In genomic region chr7:123557016-123557630, GRCh38 we compare ENCODE assay signal across 8 cellular contexts. TPM values are rescaled to one million over a fixed set of nuclear protein-coding genes. Genes with fewer than 3 reads are reported as not detected.
DNase-seq lines count a peak whose midpoint lies in the region; ATAC-seq and TF ChIP-seq lines count a peak whose summit lies in the region.

No MANE protein-coding gene starts in this region.

- H3K23ac ChIP-seq in mesenchymal stem cell (ENCODE audit: low read length in 2 of 2): no peak overlapping the region

- CTCF ChIA-PET in mammary epithelial cell (lab: Charles Lee; ENCODE audit: low non-redundant PET): interaction anchor here (0.5 kb wide), 1 partner anchor 21 kb away, joined by 7 read pairs; no protein-coding TSS in a partner anchor

- DNase-seq in mammary epithelial cell (no peak), mesenchymal stem cell (no peak), germinal center (ENCODE audit: low spot score) (no peak), EL (no peak), NCI-H524 treated with DMSO at 0.1 percent for 48 hours (lab: John Stamatoyannopoulos, UW) (no peak)

- H3K27ac ChIP-seq in mammary epithelial cell (ENCODE audit: insufficient read depth, low read depth, low read length): peak overlapping the region; percentile 95
- peak overlapping the region; percentile 33 for H3K27ac ChIP-seq in mesenchymal stem cell (ENCODE audit: low read length, poor library complexity, severe bottlenecking)

- H2AK5ac ChIP-seq in mesenchymal stem cell (ENCODE audit: low read length, severe bottlenecking): no peak overlapping the region

- H3K9ac ChIP-seq in mammary epithelial cell (ENCODE audit: insufficient read depth, low read length) (peak overlapping the region; percentile 98), mesenchymal stem cell (ENCODE audit: low read length) (peak overlapping the region; percentile 95)

- H2BK120ac ChIP-seq in mesenchymal stem cell (ENCODE audit: low read depth, low read length): peak overlapping the region; percentile 42

- H3K4me1 ChIP-seq in mammary epithelial cell (ENCODE audit: insufficient read depth, low read length) (peaks cover 4% of the 10 kb centered on the region), mesenchymal stem cell (ENCODE audit: control insufficient read depth, insufficient read depth, low read depth, low read length) (peaks cover 3% of the 10 kb centered on the region)

- H2AFZ ChIP-seq in mammary epithelial cell (ENCODE audit: low read depth, low read length) (peak overlapping the region; percentile 100), mesenchymal stem cell (ENCODE audit: low read depth, low read length) (peak overlapping the region; percentile 72)

- peak overlapping the region; percentile 76 to 79 for H3K18ac ChIP-seq in mesenchymal stem cell (ENCODE audit: low read depth in 1 of 2, low read length in 2 of 2)

- 0% methylated on average over 12 of the region's 21 CpGs for WGBS in mammary epithelial cell (ENCODE audit: low coverage, missing lambda C conversion rate)
- WGBS in mesenchymal stem cell: 5% methylated on average over 21 of the region's 21 CpGs

- no peak overlapping the region for H4K8ac ChIP-seq in mesenchymal stem cell (ENCODE audit: low read length)

- TSS peak; percentile 28 for BruUV-seq in mammary epithelial cell (replicated peaks; lab: Mats Ljungman, UMichigan)

- dilution Hi-C loops in mammary epithelial cell (cut with HindIII; ENCODE audit: low sequenced_read_pairs): no loop called here

- H4K91ac ChIP-seq in mesenchymal stem cell (ENCODE audit: low read length): peak overlapping the region; percentile 70

- no peak overlapping the region for H2BK5ac ChIP-seq in mesenchymal stem cell (ENCODE audit: low read depth, low read length, poor library complexity, severe bottlenecking)

- H3K9me3 ChIP-seq in mammary epithelial cell (replicated peaks; ENCODE audit: insufficient read depth, low read length) (no peaks in the 10 kb centered on the region), mesenchymal stem cell (ENCODE audit: control insufficient read depth, low read length) (no peaks in the 10 kb centered on the region)

- intact Hi-C loops in mammary epithelial cell (cut with micrococcal nuclease): loop anchor here (5.0 kb wide), 1 partner anchor 440 kb away; no protein-coding TSS in a partner anchor

- H3K27me3 ChIP-seq in mammary epithelial cell (ENCODE audit: insufficient read depth, low read length): no peaks in the 10 kb centered on the region
- H3K27me3 ChIP-seq in mesenchymal stem cell (ENCODE audit: control insufficient read depth in 1 of 2, insufficient read depth in 1 of 2, low read length in 2 of 2): no peaks in the 10 kb centered on the region

- H4K20me1 ChIP-seq in mammary epithelial cell (ENCODE audit: insufficient read depth, low read length): no peaks in the 10 kb centered on the region

- no peak overlapping the region for H2BK12ac ChIP-seq in mesenchymal stem cell (ENCODE audit: low read length in 2 of 2)

- peak overlapping the region; percentile 61 to 99 (median 92) for H3K4me3 ChIP-seq in mammary epithelial cell (replicated peaks in 1 of 3; ENCODE audit: insufficient read depth in 1 of 3, low read depth in 2 of 3, low read length in 3 of 3)
- peak overlapping the region; percentile 95 to 98 for H3K4me3 ChIP-seq in mesenchymal stem cell (ENCODE audit: insufficient read depth in 1 of 2, low read depth in 1 of 2, low read length in 2 of 2)

- peak overlapping the region; percentile 62 for H2BK15ac ChIP-seq in mesenchymal stem cell (ENCODE audit: low read depth, poor library complexity, severe bottlenecking)

- no peak overlapping the region for H3K4ac ChIP-seq in mesenchymal stem cell (ENCODE audit: low read depth in 1 of 2, low read length in 2 of 2)

- ATAC-seq in GM18870 (IDR thresholded peaks at IDR 0.05; ENCODE audit: unreplicated experiment): peak; percentile 17
- ATAC-seq in HG03442 (IDR thresholded peaks at IDR 0.05; ENCODE audit: unreplicated experiment): peak; percentile 3
- no peak for ATAC-seq in HG02642 (IDR thresholded peaks at IDR 0.05; ENCODE audit: poor library complexity, unreplicated experiment)

- peaks cover 14% of the 10 kb centered on the region for H3K79me1 ChIP-seq in mesenchymal stem cell (replicated peaks; ENCODE audit: low read length, poor library complexity, severe bottlenecking)

- H3K36me3 ChIP-seq in mammary epithelial cell (ENCODE audit: insufficient read depth, low read length): peaks cover 3% of the 10 kb centered on the region
- H3K36me3 ChIP-seq in mesenchymal stem cell (ENCODE audit: control insufficient read depth in 1 of 2, insufficient read depth in 2 of 2, low read depth in 1 of 2, low read length in 2 of 2): peaks cover 0 to 28% of the 10 kb centered on the region in 2 experiments

- H3K14ac ChIP-seq in mesenchymal stem cell (ENCODE audit: low read length in 2 of 2): peak overlapping the region in 1 of 2 experiments; percentile 84

- no peak for TF ChIP-seq CTCF in mammary epithelial cell (conservative IDR thresholded peaks at IDR 0.05 in 1 of 2, IDR thresholded peaks at IDR 0.05 in 1 of 2; ENCODE audit: extremely low read depth in 1 of 2, insufficient read depth in 1 of 2, low read depth in 1 of 2, low read length in 2 of 2)

- peak overlapping the region; percentile 75 for H3K4me2 ChIP-seq in mammary epithelial cell (ENCODE audit: insufficient read depth, low read depth, low read length)
- peak overlapping the region; percentile 73 for H3K4me2 ChIP-seq in mesenchymal stem cell (ENCODE audit: low read length, poor library complexity, severe bottlenecking)

- in situ Hi-C loops in mammary epithelial cell (cut with MboI; ENCODE audit: low sequenced_read_pairs in 2 of 2): no loop called here

- peaks cover 34% of the 10 kb centered on the region for H3K79me2 ChIP-seq in mammary epithelial cell (ENCODE audit: insufficient read depth, low read length)

RNA-seq across cellular contexts. Expression of gene NDUFA5, which starts 0.5 kb away (rescaled TPM):
- total RNA-seq in mammary epithelial cell: 10 to 100 TPM; 29.5 to 57.4 TPM
- polyA plus RNA-seq in mammary epithelial cell: 9.7 TPM
- 16.4 TPM for polyA minus RNA-seq in mammary epithelial cell
- polyA plus RNA-seq in mesenchymal stem cell (2013, experiment 1 of 2): 57.7 TPM
- polyA plus RNA-seq in mesenchymal stem cell (2013, experiment 2 of 2): 57.3 TPM

RNA-seq across cellular contexts. Expression of gene IQUB, which starts 22.7 kb away (rescaled TPM):
- total RNA-seq in mammary epithelial cell: 1 to 10 TPM in 1 of 2 donors, under 1 TPM in 1; 0.26 to 1.5 TPM
- 0.03 TPM for polyA plus RNA-seq in mammary epithelial cell
- not detected for polyA minus RNA-seq in mammary epithelial cell
- 0.55 TPM for polyA plus RNA-seq in mesenchymal stem cell (2013, experiment 1 of 2)
- polyA plus RNA-seq in mesenchymal stem cell (2013, experiment 2 of 2): 0.62 TPM

RNA-seq across cellular contexts. Expression of gene ASB15, which starts 44.5 kb away (rescaled TPM):
- not detected for total RNA-seq in mammary epithelial cell
- polyA plus RNA-seq in mammary epithelial cell: not detected
- not detected for polyA minus RNA-seq in mammary epithelial cell
- 0.10 TPM for polyA plus RNA-seq in mesenchymal stem cell (2013, experiment 1 of 2)
- 0.12 TPM for polyA plus RNA-seq in mesenchymal stem cell (2013, experiment 2 of 2)
